Comparison of ENCODE assay signal across 26 cellular contexts in genomic region chr2:159199236-159199635, GRCh38.
"Had no signal": no experiment of that assay in that cellular context is flagged by ENCODE, and none has a peak within 500 bp of the region (broad histone marks: within the 10 kb centered on the region; RNA-seq: fewer than 3 reads in every experiment).

No MANE protein-coding gene starts in this region.

- H3K9me3 ChIP-seq: breast epithelium, colonic mucosa, gastroesophageal sphincter, left lung, psoas muscle, transverse colon, vagina had no signal

- H3K27ac Mint-ChIP-seq: activated CD8-positive, alpha-beta T cell treated with anti-CD3 and anti-CD28 coated beads, Interleukin-2, amount 10 ng/mL, durations not matched to agents 7 days and 5 days; activated T-cell treated with anti-CD3 and anti-CD28 coated beads, Interleukin-2, amount 50 U/mL, for 72 hours; T-cell; T-helper 2 cell treated with Interferon-gamma antibody and Interleukin-4, amounts not matched to agents 5 μg/mL and 100 μg/mL, for 36 hours had no signal

- H3K36me3 Mint-ChIP-seq: activated naive CD4-positive, alpha-beta T cell treated with anti-CD3 and anti-CD28 coated beads, Interleukin-2, amount 50 U/mL, for 72 hours; naive B cell; T-cell had no signal

- H3K4me3 ChIP-seq: breast epithelium, colonic mucosa, dorsolateral prefrontal cortex, gastroesophageal sphincter, left lung, psoas muscle, transverse colon, vagina had no signal

- H3K4me1 ChIP-seq: breast epithelium, parathyroid adenoma, psoas muscle had no signal

- H3K79me2 ChIP-seq: parathyroid adenoma had no signal

- H3K27me3 ChIP-seq: breast epithelium, colonic mucosa, dorsolateral prefrontal cortex, gastroesophageal sphincter, left lung, transverse colon, vagina had no signal

- H3K27me3 Mint-ChIP-seq: naive B cell, T-cell had no signal

- DNase-seq: activated B cell treated with CpG ODN at 0.5 μM for 24 hours; activated CD8-positive, alpha-beta T cell treated with anti-CD3 and anti-CD28 coated beads, Interleukin-2, amount 10 ng/mL, durations not matched to agents 7 days and 5 days; activated naive CD4-positive, alpha-beta T cell; activated T-cell treated with anti-CD3 and anti-CD28 coated beads for 4 hours; activated T-cell treated with anti-CD3 and anti-CD28 coated beads, Interleukin-2, amount 50 U/mL, for 72 hours; cerebellar nuclear complex; colonic mucosa; dorsolateral prefrontal cortex; effector memory CD4-positive, alpha-beta T cell; erythroblast; head of caudate nucleus; kidney glomerular epithelial cell; left lung; naive B cell; nucleus accumbens; psoas muscle; stimulated activated naive CD4-positive, alpha-beta T cell treated with Interleukin-2 at 50 U/mL for 16 hours; transverse colon had no signal

- ATAC-seq: activated CD8-positive, alpha-beta T cell treated with anti-CD3 and anti-CD28 coated beads, Interleukin-2, amount 10 ng/mL, durations not matched to agents 7 days and 5 days; activated naive CD4-positive, alpha-beta T cell treated with anti-CD3 and anti-CD28 coated beads, Interleukin-2, amount 50 U/mL, for 72 hours; activated T-cell treated with anti-CD3 and anti-CD28 coated beads, Interleukin-2, amount 50 U/mL, for 72 hours; gastroesophageal sphincter; left lung; psoas muscle; T-cell had no signal

- H3K9ac ChIP-seq: parathyroid adenoma had no signal

- H3K4me3 Mint-ChIP-seq: activated B cell treated with CpG ODN at 0.5 μM for 24 hours; activated CD8-positive, alpha-beta T cell treated with anti-CD3 and anti-CD28 coated beads, Interleukin-2, amount 10 ng/mL, durations not matched to agents 7 days and 5 days; activated T-cell treated with anti-CD3 and anti-CD28 coated beads, Interleukin-2, amount 50 U/mL, for 72 hours; naive B cell; neural crest cell; T-cell; T-helper 2 cell treated with Interferon-gamma antibody and Interleukin-4, amounts not matched to agents 5 μg/mL and 100 μg/mL, for 36 hours had no signal

- H3K27ac ChIP-seq: breast epithelium, colonic mucosa, dorsolateral prefrontal cortex, parathyroid adenoma, psoas muscle, transverse colon, vagina had no signal
